1 cellular context compared by ENCODE assay signal in the genomic region with DNA sequence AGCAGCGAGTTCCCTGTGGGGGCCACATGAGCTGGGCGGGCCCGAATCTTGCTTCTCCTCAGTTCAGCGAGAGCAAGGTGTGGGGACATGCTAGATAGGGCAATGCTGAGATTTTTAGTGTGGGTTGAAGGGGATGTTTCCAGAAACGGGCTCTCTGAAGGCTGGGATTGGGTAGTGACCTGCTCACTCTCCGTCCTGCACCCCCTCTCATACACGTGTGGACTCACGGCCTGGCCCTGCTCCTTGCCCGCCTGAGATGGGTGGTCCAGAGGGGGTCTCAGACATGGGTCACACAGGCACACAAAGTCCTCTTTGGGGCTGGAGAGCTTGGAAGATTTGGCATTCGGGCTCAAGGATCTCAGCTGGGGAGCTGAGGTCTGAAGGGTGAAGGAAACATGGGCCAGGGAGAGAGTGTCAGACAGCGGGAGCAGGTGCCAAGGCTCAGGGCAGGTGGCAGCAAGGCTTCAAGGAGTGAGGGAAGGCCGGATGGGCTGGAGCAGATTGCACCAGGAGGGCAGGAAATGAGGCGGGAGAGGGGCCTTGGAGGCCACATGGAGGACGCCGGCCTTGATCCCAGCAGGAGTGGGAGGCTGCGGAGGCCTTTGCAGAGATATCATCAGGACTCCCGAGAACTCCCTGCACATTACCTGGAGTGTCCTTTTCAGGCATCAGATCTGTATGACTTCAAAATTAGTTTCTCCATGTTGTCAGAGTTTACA.
TF ChIP-seq lines count a peak whose summit lies in the region.

No MANE protein-coding gene starts in this region.

TF ChIP-seq in GM23338, 12 proteins besides CTCF, POLR2A, EP300 and RAD21 (continued from another document):
- TF ChIP-seq, protein P1, sequence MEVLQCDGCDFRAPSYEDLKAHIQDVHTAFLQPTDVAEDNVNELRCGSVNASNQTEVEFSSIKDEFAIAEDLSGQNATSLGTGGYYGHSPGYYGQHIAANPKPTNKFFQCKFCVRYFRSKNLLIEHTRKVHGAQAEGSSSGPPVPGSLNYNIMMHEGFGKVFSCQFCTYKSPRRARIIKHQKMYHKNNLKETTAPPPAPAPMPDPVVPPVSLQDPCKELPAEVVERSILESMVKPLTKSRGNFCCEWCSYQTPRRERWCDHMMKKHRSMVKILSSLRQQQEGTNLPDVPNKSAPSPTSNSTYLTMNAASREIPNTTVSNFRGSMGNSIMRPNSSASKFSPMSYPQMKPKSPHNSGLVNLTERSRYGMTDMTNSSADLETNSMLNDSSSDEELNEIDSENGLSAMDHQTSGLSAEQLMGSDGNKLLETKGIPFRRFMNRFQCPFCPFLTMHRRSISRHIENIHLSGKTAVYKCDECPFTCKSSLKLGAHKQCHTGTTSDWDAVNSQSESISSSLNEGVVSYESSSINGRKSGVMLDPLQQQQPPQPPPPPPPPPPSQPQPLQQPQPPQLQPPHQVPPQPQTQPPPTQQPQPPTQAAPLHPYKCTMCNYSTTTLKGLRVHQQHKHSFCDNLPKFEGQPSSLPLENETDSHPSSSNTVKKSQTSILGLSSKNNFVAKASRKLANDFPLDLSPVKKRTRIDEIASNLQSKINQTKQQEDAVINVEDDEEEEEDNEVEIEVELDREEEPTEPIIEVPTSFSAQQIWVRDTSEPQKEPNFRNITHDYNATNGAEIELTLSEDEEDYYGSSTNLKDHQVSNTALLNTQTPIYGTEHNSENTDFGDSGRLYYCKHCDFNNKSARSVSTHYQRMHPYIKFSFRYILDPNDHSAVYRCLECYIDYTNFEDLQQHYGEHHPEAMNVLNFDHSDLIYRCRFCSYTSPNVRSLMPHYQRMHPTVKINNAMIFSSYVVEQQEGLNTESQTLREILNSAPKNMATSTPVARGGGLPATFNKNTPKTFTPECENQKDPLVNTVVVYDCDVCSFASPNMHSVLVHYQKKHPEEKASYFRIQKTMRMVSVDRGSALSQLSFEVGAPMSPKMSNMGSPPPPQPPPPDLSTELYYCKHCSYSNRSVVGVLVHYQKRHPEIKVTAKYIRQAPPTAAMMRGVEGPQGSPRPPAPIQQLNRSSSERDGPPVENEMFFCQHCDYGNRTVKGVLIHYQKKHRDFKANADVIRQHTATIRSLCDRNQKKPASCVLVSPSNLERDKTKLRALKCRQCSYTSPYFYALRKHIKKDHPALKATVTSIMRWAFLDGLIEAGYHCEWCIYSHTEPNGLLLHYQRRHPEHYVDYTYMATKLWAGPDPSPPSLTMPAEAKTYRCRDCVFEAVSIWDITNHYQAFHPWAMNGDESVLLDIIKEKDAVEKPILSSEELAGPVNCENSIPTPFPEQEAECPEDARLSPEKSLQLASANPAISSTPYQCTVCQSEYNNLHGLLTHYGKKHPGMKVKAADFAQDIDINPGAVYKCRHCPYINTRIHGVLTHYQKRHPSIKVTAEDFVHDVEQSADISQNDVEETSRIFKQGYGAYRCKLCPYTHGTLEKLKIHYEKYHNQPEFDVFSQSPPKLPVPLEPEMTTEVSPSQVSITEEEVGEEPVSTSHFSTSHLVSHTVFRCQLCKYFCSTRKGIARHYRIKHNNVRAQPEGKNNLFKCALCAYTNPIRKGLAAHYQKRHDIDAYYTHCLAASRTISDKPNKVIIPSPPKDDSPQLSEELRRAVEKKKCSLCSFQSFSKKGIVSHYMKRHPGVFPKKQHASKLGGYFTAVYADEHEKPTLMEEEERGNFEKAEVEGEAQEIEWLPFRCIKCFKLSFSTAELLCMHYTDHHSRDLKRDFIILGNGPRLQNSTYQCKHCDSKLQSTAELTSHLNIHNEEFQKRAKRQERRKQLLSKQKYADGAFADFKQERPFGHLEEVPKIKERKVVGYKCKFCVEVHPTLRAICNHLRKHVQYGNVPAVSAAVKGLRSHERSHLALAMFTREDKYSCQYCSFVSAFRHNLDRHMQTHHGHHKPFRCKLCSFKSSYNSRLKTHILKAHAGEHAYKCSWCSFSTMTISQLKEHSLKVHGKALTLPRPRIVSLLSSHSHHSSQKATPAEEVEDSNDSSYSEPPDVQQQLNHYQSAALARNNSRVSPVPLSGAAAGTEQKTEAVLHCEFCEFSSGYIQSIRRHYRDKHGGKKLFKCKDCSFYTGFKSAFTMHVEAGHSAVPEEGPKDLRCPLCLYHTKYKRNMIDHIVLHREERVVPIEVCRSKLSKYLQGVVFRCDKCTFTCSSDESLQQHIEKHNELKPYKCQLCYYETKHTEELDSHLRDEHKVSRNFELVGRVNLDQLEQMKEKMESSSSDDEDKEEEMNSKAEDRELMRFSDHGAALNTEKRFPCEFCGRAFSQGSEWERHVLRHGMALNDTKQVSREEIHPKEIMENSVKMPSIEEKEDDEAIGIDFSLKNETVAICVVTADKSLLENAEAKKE (CRISPR knock-in tag; IDR thresholded peaks at IDR 0.05), result no peak
